Comparison of ENCODE assay signal across 1 cellular context in the genomic region with DNA sequence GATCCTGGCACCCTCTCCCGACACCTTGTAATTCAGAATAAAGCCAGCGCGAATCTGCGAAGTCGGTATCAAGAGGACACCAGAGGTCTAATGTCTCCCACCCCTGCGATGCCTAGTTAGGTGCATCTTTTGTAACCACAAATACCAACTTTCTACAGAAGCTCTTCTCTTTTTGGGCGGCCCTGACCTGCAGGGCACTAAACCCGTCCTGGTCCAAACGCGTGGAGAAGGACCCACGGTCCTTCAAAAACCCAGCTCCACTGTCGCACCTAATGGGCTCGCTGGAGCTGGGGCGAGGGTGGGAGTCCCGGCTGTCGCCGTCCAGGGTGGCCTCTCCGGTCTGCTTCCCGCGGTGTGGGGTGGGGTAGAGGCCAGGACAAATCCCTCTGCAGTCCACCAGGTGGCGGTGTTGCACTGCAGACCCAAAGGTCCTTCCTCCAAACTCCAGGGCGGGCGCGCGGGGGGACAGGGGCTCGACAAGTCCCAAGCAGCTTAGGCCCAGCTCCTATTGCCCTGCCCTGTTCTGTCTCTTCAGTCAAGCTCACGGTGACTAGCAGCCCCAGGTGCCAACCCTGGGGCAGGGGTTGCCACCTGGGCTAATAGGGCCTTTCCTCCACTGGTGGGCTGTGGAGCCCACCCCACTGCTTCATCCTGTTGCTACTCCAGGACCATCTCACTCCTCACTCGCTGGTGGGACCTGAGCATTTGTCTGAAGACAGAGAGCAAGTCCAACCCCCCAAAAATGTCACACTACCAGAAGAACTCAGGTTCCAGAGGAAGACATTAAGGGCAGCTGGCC.
TF ChIP-seq lines count a peak whose summit lies in the region.

No MANE protein-coding gene starts in this region.

TF ChIP-seq in H1, 55 proteins besides CTCF, POLR2A, EP300 and RAD21:
- TF ChIP-seq GABPA (IDR thresholded peaks at IDR 0.05; ENCODE audit: borderline replicate concordance, insufficient read depth, low read length) (peak; percentile 74; the same call in 1 of the 2 replicates), POU5F1 (IDR thresholded peaks at IDR 0.05; ENCODE audit: low read depth, low read length) (no peak), TBP (IDR thresholded peaks at IDR 0.05; ENCODE audit: low read depth, low read length) (peak; percentile 78), TAF7 (optimal IDR thresholded peaks at IDR 0.05; ENCODE audit: borderline replicate concordance, low read depth, low read length) (peak; percentile 46), SIN3A (conservative IDR thresholded peaks at IDR 0.05 in 1 of 2, IDR thresholded peaks at IDR 0.05 in 1 of 2; ENCODE audit: low read depth in 1 of 2, low read length in 2 of 2) (0 out of 4 replicates have a peak, but pooled peaks of 1 of the 2 experiments have one; percentile 16), MAX (IDR thresholded peaks at IDR 0.05) (no peak), POLR2AphosphoS5 (IDR thresholded peaks at IDR 0.05; ENCODE audit: low read depth, low read length) (peak; percentile 28), CHD2 (IDR thresholded peaks at IDR 0.05; ENCODE audit: low read length) (peak; percentile 15; the same call in 1 of the 2 replicates), NANOG (IDR thresholded peaks at IDR 0.05; ENCODE audit: insufficient read depth, low read depth, low read length, poor library complexity, severe bottlenecking) (peak; percentile 30)
- TF ChIP-seq, protein P1, sequence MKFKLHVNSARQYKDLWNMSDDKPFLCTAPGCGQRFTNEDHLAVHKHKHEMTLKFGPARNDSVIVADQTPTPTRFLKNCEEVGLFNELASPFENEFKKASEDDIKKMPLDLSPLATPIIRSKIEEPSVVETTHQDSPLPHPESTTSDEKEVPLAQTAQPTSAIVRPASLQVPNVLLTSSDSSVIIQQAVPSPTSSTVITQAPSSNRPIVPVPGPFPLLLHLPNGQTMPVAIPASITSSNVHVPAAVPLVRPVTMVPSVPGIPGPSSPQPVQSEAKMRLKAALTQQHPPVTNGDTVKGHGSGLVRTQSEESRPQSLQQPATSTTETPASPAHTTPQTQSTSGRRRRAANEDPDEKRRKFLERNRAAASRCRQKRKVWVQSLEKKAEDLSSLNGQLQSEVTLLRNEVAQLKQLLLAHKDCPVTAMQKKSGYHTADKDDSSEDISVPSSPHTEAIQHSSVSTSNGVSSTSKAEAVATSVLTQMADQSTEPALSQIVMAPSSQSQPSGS (IDR thresholded peaks at IDR 0.05; ENCODE audit: low read length): peak; percentile 13; the same call in 1 of the 2 replicates
